1 cellular context compared by ENCODE assay signal in genomic region chr6:152983637-152984386, GRCh38.
A peak's percentile ranks its signal among the peaks of the same experiment; 100 is the strongest.
TF ChIP-seq lines count a peak whose summit lies in the region.

No MANE protein-coding gene starts in this region.

TF ChIP-seq in GM12878, 131 proteins besides CTCF, POLR2A, EP300 and RAD21 (continued from another document and continues in another):
- peak; percentile 32; the same call in 1 of the 2 replicates for TF ChIP-seq SMAD5 (IDR thresholded peaks at IDR 0.05; ENCODE audit: low read depth)
- TF ChIP-seq SIX5 (IDR thresholded peaks at IDR 0.05; ENCODE audit: low read depth, low read length, severe bottlenecking) = no peak
- no peak for TF ChIP-seq MYB (IDR thresholded peaks at IDR 0.05; ENCODE audit: borderline replicate concordance, low read depth, low read length)
- no peak for TF ChIP-seq RELA (IDR thresholded peaks at IDR 0.05; ENCODE audit: borderline replicate concordance, partially characterized antibody)
- no peak for TF ChIP-seq BMI1 (IDR thresholded peaks at IDR 0.05; ENCODE audit: borderline replicate concordance)
- no peak for TF ChIP-seq IRF3 (IDR thresholded peaks at IDR 0.05)
- no peak for TF ChIP-seq CHD4 (IDR thresholded peaks at IDR 0.05)
- peak; percentile 1; the same call in 1 of the 2 replicates for TF ChIP-seq TAF1 (IDR thresholded peaks at IDR 0.05; ENCODE audit: borderline replicate concordance, low read depth, low read length)
- TF ChIP-seq STAT3 (IDR thresholded peaks at IDR 0.05; ENCODE audit: low read depth, low read length) = no peak
- TF ChIP-seq ZNF207 (IDR thresholded peaks at IDR 0.05; ENCODE audit: borderline replicate concordance) = peak; percentile 69; the same call in 1 of the 2 replicates
- TF ChIP-seq ZNF24 (IDR thresholded peaks at IDR 0.05) = no peak
- peak; percentile 57; the same call in 1 of the 2 replicates for TF ChIP-seq ZNF687 (IDR thresholded peaks at IDR 0.05)
- TF ChIP-seq IKZF2 (IDR thresholded peaks at IDR 0.05) = no peak
- no peak for TF ChIP-seq SKIL (IDR thresholded peaks at IDR 0.05; ENCODE audit: low read depth, poor library complexity, severe bottlenecking)
- no peak for TF ChIP-seq ZBED1 (IDR thresholded peaks at IDR 0.05; ENCODE audit: borderline replicate concordance)
- TF ChIP-seq ZSCAN29 (IDR thresholded peaks at IDR 0.05) = no peak
- no peak for TF ChIP-seq KLF5 (IDR thresholded peaks at IDR 0.05; ENCODE audit: partially characterized antibody)
- TF ChIP-seq IRF5 (IDR thresholded peaks at IDR 0.05; ENCODE audit: borderline replicate concordance) = no peak
- no peak for TF ChIP-seq BCL3 (IDR thresholded peaks at IDR 0.05; ENCODE audit: borderline replicate concordance, insufficient read depth, low read depth, low read length, poor library complexity, severe bottlenecking)
- TF ChIP-seq YY1 (IDR thresholded peaks at IDR 0.05; ENCODE audit: low read depth, low read length) = no peak
- TF ChIP-seq CBX5 (IDR thresholded peaks at IDR 0.05; ENCODE audit: low read depth) = 0 out of 2 replicates have a peak, but pooled peaks have one; percentile 50
- peak; percentile 42; the same call in 1 of the 2 replicates for TF ChIP-seq HDGF (IDR thresholded peaks at IDR 0.05)
- no peak for TF ChIP-seq FOXM1 (IDR thresholded peaks at IDR 0.05; ENCODE audit: low read depth, low read length)
- TF ChIP-seq ASH2L (IDR thresholded peaks at IDR 0.05; ENCODE audit: borderline replicate concordance, low read depth) = 0 out of 2 replicates have a peak, but pooled peaks have one; percentile 68
- no peak for TF ChIP-seq CBX3 (IDR thresholded peaks at IDR 0.05; ENCODE audit: borderline replicate concordance, low read depth)
- no peak for TF ChIP-seq CUX1 (IDR thresholded peaks at IDR 0.05; ENCODE audit: insufficient replicate concordance, low read depth, low read length)
- no peak for TF ChIP-seq MTA2 (IDR thresholded peaks at IDR 0.05; ENCODE audit: low read depth)
- TF ChIP-seq STAT1 (conservative IDR thresholded peaks at IDR 0.05) = no peak
- no peak for TF ChIP-seq JUND (IDR thresholded peaks at IDR 0.05; ENCODE audit: low read depth, low read length)
- TF ChIP-seq ZNF622 (IDR thresholded peaks at IDR 0.05) = no peak
- peak; percentile 47; the same call in 1 of the 2 replicates for TF ChIP-seq POLR2AphosphoS5 (IDR thresholded peaks at IDR 0.05; ENCODE audit: low read length)
- TF ChIP-seq SMARCA5 (IDR thresholded peaks at IDR 0.05) = no peak
- TF ChIP-seq BACH1 (IDR thresholded peaks at IDR 0.05; ENCODE audit: borderline replicate concordance) = no peak
- no peak for TF ChIP-seq ATF3 (IDR thresholded peaks at IDR 0.05; ENCODE audit: borderline replicate concordance, extremely low read depth, low read depth, low read length)
- 0 out of 2 replicates have a peak, but pooled peaks have one; percentile 7 for TF ChIP-seq NR2F1 (conservative IDR thresholded peaks at IDR 0.05)
- TF ChIP-seq RB1 (IDR thresholded peaks at IDR 0.05; ENCODE audit: borderline replicate concordance) = peak; percentile 78; the same call in 1 of the 2 replicates
- no peak for TF ChIP-seq RFX5 (IDR thresholded peaks at IDR 0.05; ENCODE audit: low read depth, low read length)
- TF ChIP-seq SUZ12 (IDR thresholded peaks at IDR 0.05; ENCODE audit: unreplicated experiment) = no peak
- no peak for TF ChIP-seq ZZZ3 (IDR thresholded peaks at IDR 0.05; ENCODE audit: control insufficient read depth, insufficient read length, low read depth)
- no peak for TF ChIP-seq SP1 (IDR thresholded peaks at IDR 0.05; ENCODE audit: low read depth, low read length)
- no peak for TF ChIP-seq CEBPB (IDR thresholded peaks at IDR 0.05; ENCODE audit: borderline replicate concordance in 1 of 2, low read depth in 2 of 2, low read length in 2 of 2)
- TF ChIP-seq BCLAF1 (IDR thresholded peaks at IDR 0.05) = no peak
- 0 out of 4 replicates have a peak, but pooled peaks of 1 of the 2 experiments have one; percentile 1 for TF ChIP-seq ETV6 (conservative IDR thresholded peaks at IDR 0.05 in 1 of 2, IDR thresholded peaks at IDR 0.05 in 1 of 2; ENCODE audit: borderline replicate concordance in 1 of 2, low read depth in 1 of 2)
- TF ChIP-seq TCF12 (IDR thresholded peaks at IDR 0.05; ENCODE audit: low read depth, low read length) = no peak
- TF ChIP-seq MAX (IDR thresholded peaks at IDR 0.05; ENCODE audit: low read depth, low read length) = no peak
- TF ChIP-seq PML (IDR thresholded peaks at IDR 0.05; ENCODE audit: low read length) = peak; percentile 83
- TF ChIP-seq NR2C1 (IDR thresholded peaks at IDR 0.05) = no peak
- TF ChIP-seq TCF3 (IDR thresholded peaks at IDR 0.05; ENCODE audit: borderline replicate concordance, insufficient read depth, low read depth, low read length) = no peak
